In genomic region chr13:114222461-114222968, GRCh38 we compare ENCODE assay signal across 11 cellular contexts. TPM values are rescaled to one million over a fixed set of nuclear protein-coding genes. Genes with fewer than 3 reads are reported as not detected.
DNase-seq lines count a peak whose midpoint lies in the region; ATAC-seq and TF ChIP-seq lines count a peak whose summit lies in the region.
"Had no signal": no experiment of that assay in that cellular context is flagged by ENCODE, and none has a peak within 500 bp of the region (broad histone marks: within the 10 kb centered on the region; RNA-seq: fewer than 3 reads in every experiment).

No MANE protein-coding gene starts in this region.

- no peaks in the 10 kb centered on the region for H3K27me3 ChIP-seq in Karpas-422 (ENCODE audit: low read length)
- no peaks in the 10 kb centered on the region for H3K27me3 ChIP-seq in right lobe of liver

- H3K4me2 ChIP-seq in Karpas-422 (ENCODE audit: low read depth, low read length, poor library complexity, severe bottlenecking): peak overlapping the region; percentile 9

- H3K79me2 ChIP-seq in Karpas-422 (ENCODE audit: low read length): no peaks in the 10 kb centered on the region
- H3K79me2 ChIP-seq: parathyroid adenoma had no signal

- no peaks in the 10 kb centered on the region for H3K36me3 Mint-ChIP-seq in activated naive CD8-positive, alpha-beta T cell treated with anti-CD3 and anti-CD28 coated beads, Interleukin-2, amount 50 U/mL, for 24 hours (ENCODE audit: low read depth)

- no peak for TF ChIP-seq POLR2A in right lobe of liver (IDR thresholded peaks at IDR 0.05)

- no peak overlapping the region for H3K4me3 ChIP-seq in Karpas-422 (ENCODE audit: low read length)
- H3K4me3 ChIP-seq in right lobe of liver: no peak overlapping the region
- H3K4me3 ChIP-seq: SK-N-MC had no signal

- DNase-seq in AML-193 (lab: John Stamatoyannopoulos, UW): peak; percentile 64 to 72
- DNase-seq in Karpas-422: peak; percentile 62
- DNase-seq in activated naive CD8-positive, alpha-beta T cell treated with anti-CD3 and anti-CD28 coated beads, Interleukin-2, amount 50 U/mL, for 24 hours: no peak
- DNase-seq in right lobe of liver: no peak
- DNase-seq in effector CD8-positive, alpha-beta T cell (lab: John Stamatoyannopoulos, UW): no peak
- no peak for DNase-seq in 8988T

- H3K27me3 Mint-ChIP-seq in activated naive CD8-positive, alpha-beta T cell treated with anti-CD3 and anti-CD28 coated beads, Interleukin-2, amount 50 U/mL, for 24 hours: no peaks in the 10 kb centered on the region

- ATAC-seq in activated naive CD8-positive, alpha-beta T cell treated with anti-CD3 and anti-CD28 coated beads, Interleukin-2, amount 50 U/mL, for 24 hours: no peak
- peak in 3 of 4 donors; percentile 5 to 42 (median 33) for ATAC-seq in right lobe of liver
- ATAC-seq in GM18873 (IDR thresholded peaks at IDR 0.05; ENCODE audit: low FRiP score, unreplicated experiment): no peak
- no peak for ATAC-seq in HG03039 (IDR thresholded peaks at IDR 0.05; ENCODE audit: unreplicated experiment)

- H3K9ac ChIP-seq in Karpas-422 (ENCODE audit: low read length): 0 out of 2 replicates have a peak overlapping the region, but pooled peaks have one; percentile 10
- H3K9ac ChIP-seq: parathyroid adenoma had no signal

- 23% methylated on average over 5 of the region's 9 CpGs for WGBS in right lobe of liver (ENCODE audit: insufficient coverage, low coverage, low lambda C conversion rate, missing lambda C conversion rate)

- no peak overlapping the region for H3K4me3 Mint-ChIP-seq in activated naive CD8-positive, alpha-beta T cell treated with anti-CD3 and anti-CD28 coated beads, Interleukin-2, amount 50 U/mL, for 24 hours

- H3K9me3 Mint-ChIP-seq in activated naive CD8-positive, alpha-beta T cell treated with anti-CD3 and anti-CD28 coated beads, Interleukin-2, amount 50 U/mL, for 24 hours: no peaks in the 10 kb centered on the region
- H3K9me3 Mint-ChIP-seq: activated T-helper 2 cell treated with anti-CD3 and anti-CD28 coated beads, Interferon-gamma antibody, Interleukin-2, Interleukin-4, amounts not matched to agents 10 μg/mL and 5 μg/mL and 100 μg/mL, durations not matched to agents 14 hours and 24 hours and 36 hours had no signal

- H3K27ac Mint-ChIP-seq in activated naive CD8-positive, alpha-beta T cell treated with anti-CD3 and anti-CD28 coated beads, Interleukin-2, amount 50 U/mL, for 24 hours: peak overlapping the region; percentile 12
- H3K27ac Mint-ChIP-seq: activated T-helper 2 cell treated with anti-CD3 and anti-CD28 coated beads, Interferon-gamma antibody, Interleukin-2, Interleukin-4, amounts not matched to agents 10 μg/mL and 5 μg/mL and 100 μg/mL, durations not matched to agents 14 hours and 24 hours and 36 hours had no signal

- peaks cover 71% of the 10 kb centered on the region for H3K4me1 Mint-ChIP-seq in activated naive CD8-positive, alpha-beta T cell treated with anti-CD3 and anti-CD28 coated beads, Interleukin-2, amount 50 U/mL, for 24 hours

- intact Hi-C loops in right lobe of liver (cut with DNase I): loop anchor here in 1 of 2 donors (5.0 kb wide), 1 partner anchor 270 kb away; no protein-coding TSS in a partner anchor

- H2AFZ ChIP-seq in Karpas-422 (ENCODE audit: low read length): no peak overlapping the region; the same call in 1 of the 2 replicates
- H2AFZ ChIP-seq: parathyroid adenoma had no signal

- no peaks in the 10 kb centered on the region for H3K36me3 ChIP-seq in Karpas-422 (ENCODE audit: insufficient read depth, low read length)
- no peaks in the 10 kb centered on the region for H3K36me3 ChIP-seq in right lobe of liver

- H3K27ac ChIP-seq in Karpas-422 (ENCODE audit: low read length) (no peak overlapping the region), right lobe of liver (no peak overlapping the region)
- H3K27ac ChIP-seq: parathyroid adenoma, SK-N-MC had no signal

- no peaks in the 10 kb centered on the region for H4K20me1 ChIP-seq in Karpas-422 (ENCODE audit: insufficient read depth, low read depth, low read length)

- H3K9me2 ChIP-seq in Karpas-422 (replicated peaks; ENCODE audit: insufficient read depth, low read length): no peaks in the 10 kb centered on the region

- H3K9me3 ChIP-seq in Karpas-422 (ENCODE audit: low read length) (no peaks in the 10 kb centered on the region), right lobe of liver (no peaks in the 10 kb centered on the region)

- H3K4me1 ChIP-seq in Karpas-422 (ENCODE audit: low read length): peaks cover 11% of the 10 kb centered on the region
- peaks cover 0 to 8% (median 2%) of the 10 kb centered on the region in 4 donors for H3K4me1 ChIP-seq in right lobe of liver
- H3K4me1 ChIP-seq: parathyroid adenoma had no signal

- TF ChIP-seq CTCF in right lobe of liver (IDR thresholded peaks at IDR 0.05): no peak

RNA-seq across cellular contexts. Expression of gene CDC16, which starts 12.2 kb away (rescaled TPM):
- total RNA-seq in Karpas-422 (2014; rRNA removed; shearing (Covaris generic); ENCODE audit: low replicate concordance): 41.9 and 57.1 TPM in 2 replicates
- total RNA-seq in right lobe of liver: 10 to 100 TPM; 28.4 to 47.6 (median 35.8) TPM

RNA-seq across cellular contexts. Expression of gene CFAP97D2, which starts 43.5 kb away (rescaled TPM):
- total RNA-seq in Karpas-422 (2014; rRNA removed; shearing (Covaris generic); ENCODE audit: low replicate concordance): not detected in 2 replicates
- total RNA-seq in right lobe of liver: not detected
- total RNA-seq: activated T-helper 2 cell treated with anti-CD3 and anti-CD28 coated beads, Interferon-gamma antibody, Interleukin-2, Interleukin-4, amounts not matched to agents 10 μg/mL and 5 μg/mL and 100 μg/mL, durations not matched to agents 14 hours and 24 hours and 36 hours had no signal

RNA-seq across cellular contexts. Expression of gene UPF3A, which starts 58.9 kb away (rescaled TPM):
- 35.8 and 41.1 TPM in 2 replicates for total RNA-seq in Karpas-422 (2014; rRNA removed; shearing (Covaris generic); ENCODE audit: low replicate concordance)
- total RNA-seq in right lobe of liver: 10 to 100 TPM; 10.6 to 24.3 (median 14.8) TPM

Comparison
In these comparisons a context has a peak if more than half of its experiments do, and no peak if none do; other contexts are left out.
1. DNase-seq: peak in AML-193 (2 of 2) and Karpas-422 (single experiment); none in activated naive CD8-positive, alpha-beta T cell treated with anti-CD3 and anti-CD28 coated beads, Interleukin-2, amount 50 U/mL, for 24 hours (single experiment), right lobe of liver (0 of 3), effector CD8-positive, alpha-beta T cell (single experiment) and 8988T (single experiment).
2. ATAC-seq: peak in right lobe of liver (3 of 4); none in activated naive CD8-positive, alpha-beta T cell treated with anti-CD3 and anti-CD28 coated beads, Interleukin-2, amount 50 U/mL, for 24 hours (single experiment), GM18873 (single experiment) and HG03039 (single experiment).